ENCODE assay signal across 11 cellular contexts in genomic region chr12:7716391-7716790, GRCh38. TPM values are rescaled to one million over a fixed set of nuclear protein-coding genes. Genes with fewer than 3 reads are reported as not detected.
DNase-seq lines count a peak whose midpoint lies in the region; ATAC-seq and TF ChIP-seq lines count a peak whose summit lies in the region.
"Had no signal": no experiment of that assay in that cellular context is flagged by ENCODE, and none has a peak within 500 bp of the region (broad histone marks: within the 10 kb centered on the region; RNA-seq: fewer than 3 reads in every experiment).

No MANE protein-coding gene starts in this region.

- no peak overlapping the region for H2AFZ ChIP-seq in OCI-LY7 (ENCODE audit: low read length)

- 0 out of 2 replicates have a peak overlapping the region, but pooled peaks have one; percentile 55 for H3K9ac ChIP-seq in iPS-20b (ENCODE audit: low read depth, low read length)

- ATAC-seq in HG03521 (IDR thresholded peaks at IDR 0.05; ENCODE audit: unreplicated experiment): no peak
- ATAC-seq: left colon had no signal

- H3K9me3 ChIP-seq in OCI-LY7 (ENCODE audit: low read length) (no peaks in the 10 kb centered on the region), iPS-20b (ENCODE audit: insufficient read depth, low read depth, low read length) (no peaks in the 10 kb centered on the region)

- H3K4me3 ChIP-seq in H7 (ENCODE audit: insufficient read depth, low read depth, low read length): no peak overlapping the region
- no peak overlapping the region for H3K4me3 ChIP-seq in OCI-LY7 (ENCODE audit: low read depth, low read length, poor library complexity, severe bottlenecking)
- no peak overlapping the region for H3K4me3 ChIP-seq in iPS-20b (ENCODE audit: low read length)

- no peaks in the 10 kb centered on the region for H3K36me3 ChIP-seq in H7 (replicated peaks; ENCODE audit: control insufficient read depth, insufficient read depth, low read length)
- no peaks in the 10 kb centered on the region for H3K36me3 ChIP-seq in OCI-LY7 (ENCODE audit: insufficient read depth, low read length)
- no peaks in the 10 kb centered on the region for H3K36me3 ChIP-seq in iPS-20b (ENCODE audit: insufficient read depth, low read depth, low read length)

- H3K27ac ChIP-seq in OCI-LY7 (ENCODE audit: low read depth, low read length, poor library complexity, severe bottlenecking): no peak overlapping the region
- H3K27ac ChIP-seq in iPS-20b (ENCODE audit: low read length): no peak overlapping the region

- no peaks in the 10 kb centered on the region for H4K20me1 ChIP-seq in OCI-LY7 (ENCODE audit: insufficient read depth, low read length)

- H3K4me2 ChIP-seq in OCI-LY7 (ENCODE audit: low read length): no peak overlapping the region

- intact Hi-C loops in OCI-LY7 (cut with micrococcal nuclease; ENCODE audit: unreplicated experiment): no loop called here

- no TSS peak for BruUV-seq in OCI-LY7 (replicated peaks; lab: Mats Ljungman, UMichigan)

- H3K4me1 ChIP-seq in OCI-LY7 (ENCODE audit: insufficient read depth, low read length, poor library complexity, severe bottlenecking): no peaks in the 10 kb centered on the region
- H3K4me1 ChIP-seq in iPS-20b (ENCODE audit: insufficient read depth, low read length): peaks cover 4% of the 10 kb centered on the region

- POLR2A ChIA-PET in OCI-LY7 (lab: Charles Lee): no interaction called here

- no peaks in the 10 kb centered on the region for H3K27me3 ChIP-seq in H7 (ENCODE audit: control insufficient read depth, insufficient read depth, low read length)
- no peaks in the 10 kb centered on the region for H3K27me3 ChIP-seq in iPS-20b (ENCODE audit: insufficient read depth, low read length)

- CTCF ChIA-PET in OCI-LY7 (lab: Charles Lee; ENCODE audit: unreplicated experiment): no interaction called here

- H3K79me2 ChIP-seq in OCI-LY7 (ENCODE audit: insufficient read depth, low read depth, low read length): no peaks in the 10 kb centered on the region

- H3K9me2 ChIP-seq in OCI-LY7 (ENCODE audit: insufficient read depth, low read length): no peaks in the 10 kb centered on the region

- TF ChIP-seq CTCF in OCI-LY7 (conservative IDR thresholded peaks at IDR 0.05; ENCODE audit: low read length): peak; percentile 64

- DNase-seq in AML-193 (lab: John Stamatoyannopoulos, UW): peak; percentile 42 to 50
- DNase-seq in H7: peak; percentile 66
- DNase-seq in OCI-LY7 (ENCODE audit: low spot score): peak; percentile 11
- DNase-seq in dedifferentiated amniotic fluid mesenchymal stem cell (ENCODE audit: extremely low spot score): no peak
- no peak for DNase-seq in DMS153 (lab: John Stamatoyannopoulos, UW)
- DNase-seq in effector CD8-positive, alpha-beta T cell (lab: John Stamatoyannopoulos, UW): no peak
- DNase-seq: left colon; NK-92 treated with Interleukin-12 subunit alpha and Interleukin-12 subunit beta, amount 100 ng/mL, for 24 hours had no signal

RNA-seq across cellular contexts. Expression of gene DPPA3, which starts 5.2 kb away (rescaled TPM):
- total RNA-seq in H7 (2014; rRNA removed; shearing (Covaris generic)): 3.0 and 3.4 TPM in 2 replicates
- 0.25 TPM in 1 of 2 replicates, not detected in the other for total RNA-seq in OCI-LY7 (2014; rRNA removed; shearing (Covaris generic))
- not detected in 2 replicates for total RNA-seq in OCI-LY7 (2022)
- total RNA-seq: left colon, urinary bladder had no signal

RNA-seq across cellular contexts. Expression of gene GDF3, which starts 20.8 kb away (rescaled TPM):
- 144 and 172 TPM in 2 replicates for total RNA-seq in H7 (2014; rRNA removed; shearing (Covaris generic))
- not detected in 2 replicates for total RNA-seq in OCI-LY7 (2014; rRNA removed; shearing (Covaris generic))
- total RNA-seq in OCI-LY7 (2022): not detected in 2 replicates
- total RNA-seq: left colon, urinary bladder had no signal

RNA-seq across cellular contexts. Expression of gene CLEC4C, which starts 30.8 kb away (rescaled TPM):
- 0.17 TPM in 1 of 2 replicates, not detected in the other for total RNA-seq in H7 (2014; rRNA removed; shearing (Covaris generic))
- 0.10 TPM in 1 of 2 replicates, not detected in the other for total RNA-seq in OCI-LY7 (2014; rRNA removed; shearing (Covaris generic))
- total RNA-seq in OCI-LY7 (2022): not detected in 2 replicates
- total RNA-seq: left colon, urinary bladder had no signal

RNA-seq across cellular contexts. Expression of gene NANOGNB, which starts 48.6 kb away (rescaled TPM):
- total RNA-seq in H7 (2014; rRNA removed; shearing (Covaris generic)): not detected in 2 replicates
- total RNA-seq in OCI-LY7 (2014; rRNA removed; shearing (Covaris generic)): not detected in 2 replicates
- total RNA-seq in OCI-LY7 (2022): not detected in 2 replicates
- total RNA-seq: left colon, urinary bladder had no signal

RNA-seq across cellular contexts. Expression of gene APOBEC1, which starts 50.7 kb away (rescaled TPM):
- not detected in 2 replicates for total RNA-seq in H7 (2014; rRNA removed; shearing (Covaris generic))
- total RNA-seq in OCI-LY7 (2014; rRNA removed; shearing (Covaris generic)): not detected in 2 replicates
- total RNA-seq in OCI-LY7 (2022): not detected in 2 replicates
- total RNA-seq: urinary bladder had no signal

Comparison
In these comparisons a context has a peak if more than half of its experiments do, and no peak if none do; other contexts are left out.
1. DNase-seq: peak in AML-193 (2 of 2), H7 (single experiment) and OCI-LY7 (single experiment); none in dedifferentiated amniotic fluid mesenchymal stem cell (single experiment), DMS153 (single experiment) and effector CD8-positive, alpha-beta T cell (single experiment).
2. RNA of gene GDF3, which starts 20.8 kb away (total RNA-seq): 144 to 172 TPM in H7; not detected in OCI-LY7; every median in the first group is over 100 times any median in the second.